In genomic region chr5:100852988-100853449, GRCh38 we compare ENCODE assay signal across 1 cellular context.
TF ChIP-seq lines count a peak whose summit lies in the region.

No MANE protein-coding gene starts in this region.

TF ChIP-seq in K562, 482 proteins besides CTCF, POLR2A, EP300 and RAD21:
- TF ChIP-seq ZNF449 (CRISPR knock-in tag; IDR thresholded peaks at IDR 0.05) (no peak), GABPB1 (CRISPR knock-in tag; IDR thresholded peaks at IDR 0.05) (no peak), MEIS2 (IDR thresholded peaks at IDR 0.05; ENCODE audit: partially characterized antibody) (peak; percentile 50)
